In the genomic region with DNA sequence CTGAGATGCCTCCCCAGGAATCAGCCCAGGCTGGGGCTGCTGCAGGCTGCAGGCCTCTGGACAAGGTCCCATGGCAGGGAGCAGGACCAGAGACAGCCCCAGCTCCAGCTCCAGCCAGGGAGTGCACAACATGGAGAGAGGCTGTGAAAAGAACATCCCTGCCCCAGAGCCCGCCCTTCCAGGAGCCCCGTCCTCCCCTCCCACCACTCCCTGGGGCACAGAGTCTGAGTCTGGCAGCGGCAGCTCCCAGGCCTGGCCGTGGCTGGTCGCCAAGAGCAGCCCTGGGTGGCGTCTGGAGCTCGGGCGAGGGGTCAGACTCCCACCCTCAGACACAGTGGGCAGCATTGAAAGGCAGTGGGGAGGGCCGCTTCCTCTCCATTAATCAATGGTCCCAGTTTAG, we compare ENCODE assay signal across 19 cellular contexts. TPM values are rescaled to one million over a fixed set of nuclear protein-coding genes. Genes with fewer than 3 reads are reported as not detected.
DNase-seq lines count a peak whose midpoint lies in the region; ATAC-seq and TF ChIP-seq lines count a peak whose summit lies in the region.
"Had no signal": no experiment of that assay in that cellular context is flagged by ENCODE, and none has a peak within 500 bp of the region (broad histone marks: within the 10 kb centered on the region; RNA-seq: fewer than 3 reads in every experiment).

No MANE protein-coding gene starts in this region.

- no peak overlapping the region for H3K4me3 Mint-ChIP-seq in natural killer cell
- H3K4me3 Mint-ChIP-seq: CD4-positive, CD25-positive, alpha-beta regulatory T cell; H9 had no signal

- no peak overlapping the region for H4K8ac ChIP-seq in neuronal stem cell (ENCODE audit: low read depth, low read length)

- H2BK120ac ChIP-seq in neuronal stem cell (ENCODE audit: low read depth, low read length): no peak overlapping the region

- H3K9me3 Mint-ChIP-seq in natural killer cell: no peaks in the 10 kb centered on the region
- H3K9me3 Mint-ChIP-seq: H9 had no signal

- H2AFZ ChIP-seq in neuronal stem cell (ENCODE audit: low read length): no peak overlapping the region

- peaks cover 6% of the 10 kb centered on the region for H3K79me1 ChIP-seq in neuronal stem cell (ENCODE audit: low read depth, low read length)

- H3K14ac ChIP-seq in neuronal stem cell (ENCODE audit: low read length): no peak overlapping the region

- H4K91ac ChIP-seq in neuronal stem cell (ENCODE audit: low read depth, low read length, poor library complexity): no peak overlapping the region

- H3K4me1 Mint-ChIP-seq in natural killer cell: no peaks in the 10 kb centered on the region
- H3K4me1 Mint-ChIP-seq: CD4-positive, CD25-positive, alpha-beta regulatory T cell; H9 had no signal

- H3K4ac ChIP-seq in neuronal stem cell (ENCODE audit: low read length): no peak overlapping the region

- no CpG with 5 or more reads among the region's 9 CpGs for WGBS in neuronal stem cell (ENCODE audit: extremely low coverage in 2 of 2, insufficient read length in 2 of 2, insufficient replicate concordance in 1 of 2), 2 donors

- H3K9me3 ChIP-seq in BE2C: no peaks in the 10 kb centered on the region
- H3K9me3 ChIP-seq in neuronal stem cell (replicated peaks in 1 of 2; ENCODE audit: control insufficient read depth in 2 of 2, insufficient read depth in 1 of 2, low read depth in 1 of 2, low read length in 2 of 2): peaks cover 0 to 2% of the 10 kb centered on the region in 2 donors
- no peaks in the 10 kb centered on the region for H3K9me3 ChIP-seq in HAP-1

- H3K4me1 ChIP-seq in BE2C (peaks cover 12% of the 10 kb centered on the region), neuronal stem cell (ENCODE audit: control insufficient read depth in 2 of 2, insufficient read depth in 1 of 2, low read depth in 1 of 2, low read length in 2 of 2) (no peaks in the 10 kb centered on the region), HAP-1 (no peaks in the 10 kb centered on the region)

- H3K18ac ChIP-seq in neuronal stem cell (ENCODE audit: low read length): no peak overlapping the region

- H3K27ac Mint-ChIP-seq in natural killer cell: no peak overlapping the region
- H3K27ac Mint-ChIP-seq: CD4-positive, CD25-positive, alpha-beta regulatory T cell; H9 had no signal

- DNase-seq in BE2C: peak; percentile 86
- DNase-seq in NCI-H1694 treated with DMSO at 0.1 percent for 48 hours (lab: John Stamatoyannopoulos, UW): peak; percentile 42
- no peak for DNase-seq in neuronal stem cell (ENCODE audit: low spot score)
- DNase-seq in cerebellum (ENCODE audit: low spot score): no peak
- DNase-seq in HAP-1 (ENCODE audit: low spot score in 2 of 2): no peak
- DNase-seq in natural killer cell: no peak
- DNase-seq: ACHN; AML-193; CD4-positive, CD25-positive, alpha-beta regulatory T cell; DMS79 treated with DMSO at 0.1 percent for 48 hours; H9; NCI-H1048; NCI-H1436 treated with DMSO at 0.1 percent for 48 hours; NCI-H2081 treated with DMSO at 0.1 percent for 48 hours; NCI-H345; T-helper 1 cell had no signal

- ATAC-seq in SK-N-SH treated with all-trans-retinoic acid at 6 μM for 48 hours (peak; percentile 51), natural killer cell (no peak)

- no peak overlapping the region for H2BK5ac ChIP-seq in neuronal stem cell (ENCODE audit: low read length)

- H3K36me3 Mint-ChIP-seq in natural killer cell: no peaks in the 10 kb centered on the region
- H3K36me3 Mint-ChIP-seq: CD4-positive, CD25-positive, alpha-beta regulatory T cell had no signal

- no peak for TF ChIP-seq CTCF in BE2C (IDR thresholded peaks at IDR 0.05; ENCODE audit: low read depth, low read length)
- no peak for TF ChIP-seq CTCF in natural killer cell (IDR thresholded peaks at IDR 0.05)

- no peak overlapping the region for H3K27ac ChIP-seq in neuronal stem cell (replicated peaks; ENCODE audit: low read length)
- H3K27ac ChIP-seq: KMS-11, SK-N-MC had no signal

- H2BK12ac ChIP-seq in neuronal stem cell (ENCODE audit: low read length): no peak overlapping the region

- no peak overlapping the region for H2BK15ac ChIP-seq in neuronal stem cell (ENCODE audit: low read length)

- peak overlapping the region; percentile 12 for H3K23ac ChIP-seq in neuronal stem cell (ENCODE audit: low read depth, low read length, poor library complexity)

- H3K36me3 ChIP-seq in BE2C (no peaks in the 10 kb centered on the region), neuronal stem cell (replicated peaks in 1 of 2; ENCODE audit: control insufficient read depth in 2 of 2, insufficient read depth in 2 of 2, low read length in 2 of 2) (peaks cover 8 to 9% of the 10 kb centered on the region in 2 donors), HAP-1 (replicated peaks) (no peaks in the 10 kb centered on the region)

- H3K27me3 Mint-ChIP-seq in natural killer cell (ENCODE audit: low read depth in 2 of 2): no peaks in the 10 kb centered on the region
- H3K27me3 Mint-ChIP-seq: CD4-positive, CD25-positive, alpha-beta regulatory T cell had no signal

- H2AK5ac ChIP-seq in neuronal stem cell (ENCODE audit: low read depth, low read length): no peak overlapping the region

- intact Hi-C loops in natural killer cell (cut with micrococcal nuclease): no loop called here

- in situ Hi-C loops in HAP-1 (cut with MboI; ENCODE audit: low sequenced_read_pairs): no loop called here

- no peak overlapping the region for H3K4me2 ChIP-seq in neuronal stem cell (ENCODE audit: insufficient read depth, low read length, poor library complexity, severe bottlenecking)
- H3K4me2 ChIP-seq: KMS-11 had no signal

- no peaks in the 10 kb centered on the region for H3K27me3 ChIP-seq in BE2C
- no peaks in the 10 kb centered on the region for H3K27me3 ChIP-seq in neuronal stem cell (ENCODE audit: control insufficient read depth in 3 of 3, insufficient read depth in 3 of 3, low read depth in 1 of 3, low read length in 3 of 3)
- no peaks in the 10 kb centered on the region for H3K27me3 ChIP-seq in HAP-1 (ENCODE audit: low read depth)

- no peak overlapping the region for H3K9ac ChIP-seq in neuronal stem cell (ENCODE audit: low read depth, low read length, poor library complexity)
- H3K9ac ChIP-seq: KMS-11 had no signal

- H3K4me3 ChIP-seq in BE2C (ENCODE audit: low read depth, low read length) (no peak overlapping the region), neuronal stem cell (ENCODE audit: low read length in 2 of 2) (no peak overlapping the region), HAP-1 (no peak overlapping the region)
- H3K4me3 ChIP-seq: SK-N-MC had no signal

TF ChIP-seq in SK-N-SH treated with all-trans-retinoic acid at 6 μM for 48 hours, 23 proteins besides CTCF, POLR2A, EP300 and RAD21:
- TF ChIP-seq TOX (CRISPR knock-in tag; IDR thresholded peaks at IDR 0.05; ENCODE audit: borderline replicate concordance): no peak
- no peak for TF ChIP-seq GLIS3 (CRISPR knock-in tag; IDR thresholded peaks at IDR 0.05)
- TF ChIP-seq CSDC2 (CRISPR knock-in tag; IDR thresholded peaks at IDR 0.05): no peak
- TF ChIP-seq, protein P1, sequence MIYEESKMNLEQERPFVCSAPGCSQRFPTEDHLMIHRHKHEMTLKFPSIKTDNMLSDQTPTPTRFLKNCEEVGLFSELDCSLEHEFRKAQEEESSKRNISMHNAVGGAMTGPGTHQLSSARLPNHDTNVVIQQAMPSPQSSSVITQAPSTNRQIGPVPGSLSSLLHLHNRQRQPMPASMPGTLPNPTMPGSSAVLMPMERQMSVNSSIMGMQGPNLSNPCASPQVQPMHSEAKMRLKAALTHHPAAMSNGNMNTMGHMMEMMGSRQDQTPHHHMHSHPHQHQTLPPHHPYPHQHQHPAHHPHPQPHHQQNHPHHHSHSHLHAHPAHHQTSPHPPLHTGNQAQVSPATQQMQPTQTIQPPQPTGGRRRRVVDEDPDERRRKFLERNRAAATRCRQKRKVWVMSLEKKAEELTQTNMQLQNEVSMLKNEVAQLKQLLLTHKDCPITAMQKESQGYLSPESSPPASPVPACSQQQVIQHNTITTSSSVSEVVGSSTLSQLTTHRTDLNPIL (CRISPR knock-in tag; IDR thresholded peaks at IDR 0.05; ENCODE audit: low read depth): no peak
- no peak for TF ChIP-seq ZFP3 (CRISPR knock-in tag; IDR thresholded peaks at IDR 0.05)
- no peak for TF ChIP-seq ZNF70 (CRISPR knock-in tag; IDR thresholded peaks at IDR 0.05)
- TF ChIP-seq ZFP30 (CRISPR knock-in tag; IDR thresholded peaks at IDR 0.05): no peak
- TF ChIP-seq ZC3H10 (CRISPR knock-in tag; IDR thresholded peaks at IDR 0.05): no peak
- TF ChIP-seq, protein P2, sequence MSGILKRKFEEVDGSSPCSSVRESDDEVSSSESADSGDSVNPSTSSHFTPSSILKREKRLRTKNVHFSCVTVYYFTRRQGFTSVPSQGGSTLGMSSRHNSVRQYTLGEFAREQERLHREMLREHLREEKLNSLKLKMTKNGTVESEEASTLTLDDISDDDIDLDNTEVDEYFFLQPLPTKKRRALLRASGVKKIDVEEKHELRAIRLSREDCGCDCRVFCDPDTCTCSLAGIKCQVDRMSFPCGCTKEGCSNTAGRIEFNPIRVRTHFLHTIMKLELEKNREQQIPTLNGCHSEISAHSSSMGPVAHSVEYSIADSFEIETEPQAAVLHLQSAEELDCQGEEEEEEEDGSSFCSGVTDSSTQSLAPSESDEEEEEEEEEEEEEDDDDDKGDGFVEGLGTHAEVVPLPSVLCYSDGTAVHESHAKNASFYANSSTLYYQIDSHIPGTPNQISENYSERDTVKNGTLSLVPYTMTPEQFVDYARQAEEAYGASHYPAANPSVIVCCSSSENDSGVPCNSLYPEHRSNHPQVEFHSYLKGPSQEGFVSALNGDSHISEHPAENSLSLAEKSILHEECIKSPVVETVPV (CRISPR knock-in tag; IDR thresholded peaks at IDR 0.05): no peak
- TF ChIP-seq ZNF8 (CRISPR knock-in tag; IDR thresholded peaks at IDR 0.05): no peak
- no peak for TF ChIP-seq PPARA (CRISPR knock-in tag; IDR thresholded peaks at IDR 0.05; ENCODE audit: borderline replicate concordance)
- no peak for TF ChIP-seq RARB (CRISPR knock-in tag; IDR thresholded peaks at IDR 0.05)
- no peak for TF ChIP-seq ESRRG (CRISPR knock-in tag; IDR thresholded peaks at IDR 0.05)
- no peak for TF ChIP-seq SNAI2 (CRISPR knock-in tag; IDR thresholded peaks at IDR 0.05)
- no peak for TF ChIP-seq ISL1 (CRISPR knock-in tag; IDR thresholded peaks at IDR 0.05)

RNA-seq across cellular contexts. Expression of a gene that starts 37.8 kb away (rescaled TPM):
- 0.93 TPM for polyA plus RNA-seq in BE2C (2012; ENCODE audit: insufficient read depth, insufficient read length, low read depth)
- polyA plus RNA-seq in neuronal stem cell (2013, experiment 1 of 2): 10.3 TPM
- polyA plus RNA-seq in neuronal stem cell (2013, experiment 2 of 2): 10.0 TPM
- total RNA-seq in cerebellum (14.9 TPM), natural killer cell (10 to 100 TPM in 1 of 3 donors, 1 to 10 TPM in 2; 3.1 to 15.6 (median 5.1) TPM)

RNA-seq across cellular contexts. Expression of a gene that starts 51.3 kb away (rescaled TPM):
- 35.9 TPM for polyA plus RNA-seq in BE2C (2012; ENCODE audit: insufficient read depth, insufficient read length, low read depth)
- 13.4 TPM for polyA plus RNA-seq in neuronal stem cell (2013, experiment 1 of 2)
- polyA plus RNA-seq in neuronal stem cell (2013, experiment 2 of 2): 13.2 TPM
- 12.1 TPM for total RNA-seq in cerebellum
- 10 to 100 TPM; 36.2 to 46.7 (median 37.9) TPM for total RNA-seq in natural killer cell

Comparison
In these comparisons a context has a peak if more than half of its experiments do, and no peak if none do; other contexts are left out.
1. DNase-seq: peak in BE2C (single experiment) and NCI-H1694 treated with DMSO at 0.1 percent for 48 hours (single experiment); none in neuronal stem cell (single experiment), cerebellum (single experiment), HAP-1 (0 of 2) and natural killer cell (single experiment).